Comparison of ENCODE assay signal across 1 cellular context in the genomic region with DNA sequence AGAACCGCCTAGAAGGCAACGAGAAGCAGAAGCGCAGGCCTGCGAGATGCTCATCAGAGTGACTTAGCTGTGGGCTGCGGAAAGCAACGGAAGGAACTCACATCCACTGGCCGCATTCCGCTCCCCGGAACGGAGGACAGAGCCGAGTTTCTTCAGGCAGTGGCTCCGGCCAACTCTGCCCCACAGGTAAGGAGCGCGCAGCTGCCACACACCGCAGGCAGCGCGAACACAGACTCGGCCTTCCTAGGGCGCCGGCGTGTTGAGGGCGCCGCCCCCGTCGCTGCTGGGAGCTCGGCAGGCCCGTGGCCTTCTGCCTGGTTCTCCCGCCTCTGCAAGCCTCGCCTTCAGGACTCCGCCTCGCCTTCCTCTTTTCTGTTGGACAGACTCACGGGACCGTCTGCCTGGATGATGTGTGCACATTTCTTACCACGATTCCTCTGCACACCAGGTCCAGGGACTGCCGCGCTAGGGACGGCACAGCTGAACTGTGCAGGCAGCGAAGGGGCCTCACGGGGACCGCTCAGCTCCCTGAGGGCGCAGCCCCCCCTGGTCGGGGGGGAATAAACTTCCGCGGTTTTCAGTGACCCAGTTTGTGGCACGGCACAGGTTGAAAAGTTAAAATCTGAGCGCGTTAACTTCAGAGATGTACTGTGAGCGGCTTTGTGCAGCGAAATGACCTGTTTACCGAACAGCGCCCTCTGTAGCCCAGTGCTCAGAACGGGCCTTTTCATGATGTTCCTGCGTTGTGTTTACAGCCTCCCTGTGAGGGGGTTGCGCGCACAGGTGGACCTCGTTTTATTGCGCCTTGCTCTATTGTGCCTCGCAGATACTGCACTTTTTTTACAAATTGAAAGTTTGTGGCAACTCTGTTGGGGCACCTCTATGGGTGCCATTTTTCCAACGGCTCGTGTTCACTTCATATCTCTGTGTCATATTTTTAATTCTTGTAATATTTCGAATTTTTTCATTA.
TF ChIP-seq lines count a peak whose summit lies in the region.

No MANE protein-coding gene starts in this region.

TF ChIP-seq in HepG2, 621 proteins besides CTCF, POLR2A, EP300 and RAD21 (continued from another document and continues in another):
- no peak; the same call in 1 of the 2 replicates for TF ChIP-seq CSRNP1 (CRISPR knock-in tag; IDR thresholded peaks at IDR 0.05)
- TF ChIP-seq ARNT2 (CRISPR knock-in tag; IDR thresholded peaks at IDR 0.05; ENCODE audit: low read depth), result peak; percentile 84
- no peak for TF ChIP-seq ZNF34 (CRISPR knock-in tag; IDR thresholded peaks at IDR 0.05; ENCODE audit: borderline replicate concordance)
- TF ChIP-seq KAT8 (CRISPR knock-in tag; IDR thresholded peaks at IDR 0.05), result peak; percentile 64
- TF ChIP-seq RCOR2 (CRISPR knock-in tag; IDR thresholded peaks at IDR 0.05), result no peak
- TF ChIP-seq, protein P1, sequence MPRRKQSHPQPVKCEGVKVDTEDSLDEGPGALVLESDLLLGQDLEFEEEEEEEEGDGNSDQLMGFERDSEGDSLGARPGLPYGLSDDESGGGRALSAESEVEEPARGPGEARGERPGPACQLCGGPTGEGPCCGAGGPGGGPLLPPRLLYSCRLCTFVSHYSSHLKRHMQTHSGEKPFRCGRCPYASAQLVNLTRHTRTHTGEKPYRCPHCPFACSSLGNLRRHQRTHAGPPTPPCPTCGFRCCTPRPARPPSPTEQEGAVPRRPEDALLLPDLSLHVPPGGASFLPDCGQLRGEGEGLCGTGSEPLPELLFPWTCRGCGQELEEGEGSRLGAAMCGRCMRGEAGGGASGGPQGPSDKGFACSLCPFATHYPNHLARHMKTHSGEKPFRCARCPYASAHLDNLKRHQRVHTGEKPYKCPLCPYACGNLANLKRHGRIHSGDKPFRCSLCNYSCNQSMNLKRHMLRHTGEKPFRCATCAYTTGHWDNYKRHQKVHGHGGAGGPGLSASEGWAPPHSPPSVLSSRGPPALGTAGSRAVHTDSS (CRISPR knock-in tag; conservative IDR thresholded peaks at IDR 0.05), result no peak
- TF ChIP-seq ZFP1 (CRISPR knock-in tag; IDR thresholded peaks at IDR 0.05), result no peak
- TF ChIP-seq FUBP1 (CRISPR knock-in tag; IDR thresholded peaks at IDR 0.05; ENCODE audit: borderline replicate concordance), result no peak
- peak; percentile 46; the same call in 1 of the 2 replicates for TF ChIP-seq KLF12 (CRISPR knock-in tag; IDR thresholded peaks at IDR 0.05; ENCODE audit: borderline replicate concordance)
- no peak for TF ChIP-seq ZFP36L1 (CRISPR knock-in tag; IDR thresholded peaks at IDR 0.05)
- no peak for TF ChIP-seq SMAD9 (CRISPR knock-in tag; IDR thresholded peaks at IDR 0.05)
- 0 out of 2 replicates have a peak, but pooled peaks have one; percentile 22 for TF ChIP-seq ZNF343 (CRISPR knock-in tag; IDR thresholded peaks at IDR 0.05)
- no peak for TF ChIP-seq MED8 (CRISPR knock-in tag; IDR thresholded peaks at IDR 0.05; ENCODE audit: insufficient replicate concordance)
- no peak for TF ChIP-seq ZNF124 (CRISPR knock-in tag; IDR thresholded peaks at IDR 0.05)
- TF ChIP-seq, protein P2, sequence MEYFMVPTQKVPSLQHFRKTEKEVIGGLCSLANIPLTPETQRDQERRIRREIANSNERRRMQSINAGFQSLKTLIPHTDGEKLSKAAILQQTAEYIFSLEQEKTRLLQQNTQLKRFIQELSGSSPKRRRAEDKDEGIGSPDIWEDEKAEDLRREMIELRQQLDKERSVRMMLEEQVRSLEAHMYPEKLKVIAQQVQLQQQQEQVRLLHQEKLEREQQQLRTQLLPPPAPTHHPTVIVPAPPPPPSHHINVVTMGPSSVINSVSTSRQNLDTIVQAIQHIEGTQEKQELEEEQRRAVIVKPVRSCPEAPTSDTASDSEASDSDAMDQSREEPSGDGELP (IDR thresholded peaks at IDR 0.05; ENCODE audit: borderline replicate concordance, low read depth), result 0 out of 2 replicates have a peak, but pooled peaks have one; percentile 3
- TF ChIP-seq USF2 (IDR thresholded peaks at IDR 0.05; ENCODE audit: low read depth, low read length), result no peak
- no peak for TF ChIP-seq USF2 (CRISPR knock-in tag; IDR thresholded peaks at IDR 0.05; ENCODE audit: borderline replicate concordance)
- TF ChIP-seq, protein P3, sequence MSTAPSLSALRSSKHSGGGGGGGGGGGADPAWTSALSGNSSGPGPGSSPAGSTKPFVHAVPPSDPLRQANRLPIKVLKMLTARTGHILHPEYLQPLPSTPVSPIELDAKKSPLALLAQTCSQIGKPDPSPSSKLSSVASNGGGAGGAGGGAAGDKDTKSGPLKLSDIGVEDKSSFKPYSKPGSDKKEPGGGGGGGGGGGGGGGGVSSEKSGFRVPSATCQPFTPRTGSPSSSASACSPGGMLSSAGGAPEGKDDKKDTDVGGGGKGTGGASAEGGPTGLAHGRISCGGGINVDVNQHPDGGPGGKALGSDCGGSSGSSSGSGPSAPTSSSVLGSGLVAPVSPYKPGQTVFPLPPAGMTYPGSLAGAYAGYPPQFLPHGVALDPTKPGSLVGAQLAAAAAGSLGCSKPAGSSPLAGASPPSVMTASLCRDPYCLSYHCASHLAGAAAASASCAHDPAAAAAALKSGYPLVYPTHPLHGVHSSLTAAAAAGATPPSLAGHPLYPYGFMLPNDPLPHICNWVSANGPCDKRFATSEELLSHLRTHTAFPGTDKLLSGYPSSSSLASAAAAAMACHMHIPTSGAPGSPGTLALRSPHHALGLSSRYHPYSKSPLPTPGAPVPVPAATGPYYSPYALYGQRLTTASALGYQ (CRISPR knock-in tag; IDR thresholded peaks at IDR 0.05), result no peak
- no peak for TF ChIP-seq IRF2 (CRISPR knock-in tag; IDR thresholded peaks at IDR 0.05)
- TF ChIP-seq, protein P4, sequence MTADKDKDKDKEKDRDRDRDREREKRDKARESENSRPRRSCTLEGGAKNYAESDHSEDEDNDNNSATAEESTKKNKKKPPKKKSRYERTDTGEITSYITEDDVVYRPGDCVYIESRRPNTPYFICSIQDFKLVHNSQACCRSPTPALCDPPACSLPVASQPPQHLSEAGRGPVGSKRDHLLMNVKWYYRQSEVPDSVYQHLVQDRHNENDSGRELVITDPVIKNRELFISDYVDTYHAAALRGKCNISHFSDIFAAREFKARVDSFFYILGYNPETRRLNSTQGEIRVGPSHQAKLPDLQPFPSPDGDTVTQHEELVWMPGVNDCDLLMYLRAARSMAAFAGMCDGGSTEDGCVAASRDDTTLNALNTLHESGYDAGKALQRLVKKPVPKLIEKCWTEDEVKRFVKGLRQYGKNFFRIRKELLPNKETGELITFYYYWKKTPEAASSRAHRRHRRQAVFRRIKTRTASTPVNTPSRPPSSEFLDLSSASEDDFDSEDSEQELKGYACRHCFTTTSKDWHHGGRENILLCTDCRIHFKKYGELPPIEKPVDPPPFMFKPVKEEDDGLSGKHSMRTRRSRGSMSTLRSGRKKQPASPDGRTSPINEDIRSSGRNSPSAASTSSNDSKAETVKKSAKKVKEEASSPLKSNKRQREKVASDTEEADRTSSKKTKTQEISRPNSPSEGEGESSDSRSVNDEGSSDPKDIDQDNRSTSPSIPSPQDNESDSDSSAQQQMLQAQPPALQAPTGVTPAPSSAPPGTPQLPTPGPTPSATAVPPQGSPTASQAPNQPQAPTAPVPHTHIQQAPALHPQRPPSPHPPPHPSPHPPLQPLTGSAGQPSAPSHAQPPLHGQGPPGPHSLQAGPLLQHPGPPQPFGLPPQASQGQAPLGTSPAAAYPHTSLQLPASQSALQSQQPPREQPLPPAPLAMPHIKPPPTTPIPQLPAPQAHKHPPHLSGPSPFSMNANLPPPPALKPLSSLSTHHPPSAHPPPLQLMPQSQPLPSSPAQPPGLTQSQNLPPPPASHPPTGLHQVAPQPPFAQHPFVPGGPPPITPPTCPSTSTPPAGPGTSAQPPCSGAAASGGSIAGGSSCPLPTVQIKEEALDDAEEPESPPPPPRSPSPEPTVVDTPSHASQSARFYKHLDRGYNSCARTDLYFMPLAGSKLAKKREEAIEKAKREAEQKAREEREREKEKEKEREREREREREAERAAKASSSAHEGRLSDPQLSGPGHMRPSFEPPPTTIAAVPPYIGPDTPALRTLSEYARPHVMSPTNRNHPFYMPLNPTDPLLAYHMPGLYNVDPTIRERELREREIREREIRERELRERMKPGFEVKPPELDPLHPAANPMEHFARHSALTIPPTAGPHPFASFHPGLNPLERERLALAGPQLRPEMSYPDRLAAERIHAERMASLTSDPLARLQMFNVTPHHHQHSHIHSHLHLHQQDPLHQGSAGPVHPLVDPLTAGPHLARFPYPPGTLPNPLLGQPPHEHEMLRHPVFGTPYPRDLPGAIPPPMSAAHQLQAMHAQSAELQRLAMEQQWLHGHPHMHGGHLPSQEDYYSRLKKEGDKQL (CRISPR knock-in tag; IDR thresholded peaks at IDR 0.05; ENCODE audit: low read depth), result no peak
- peak; percentile 88 for TF ChIP-seq ZNF772 (CRISPR knock-in tag; IDR thresholded peaks at IDR 0.05)
- TF ChIP-seq ETV6 (CRISPR knock-in tag; conservative IDR thresholded peaks at IDR 0.05), result no peak
- TF ChIP-seq ZNF350 (CRISPR knock-in tag; IDR thresholded peaks at IDR 0.05; ENCODE audit: borderline replicate concordance, low read depth), result peak; percentile 66; the same call in 1 of the 2 replicates
- TF ChIP-seq BRD4 (CRISPR knock-in tag; IDR thresholded peaks at IDR 0.05), result peak; percentile 66; the same call in 1 of the 2 replicates
- TF ChIP-seq ARHGAP35 (CRISPR knock-in tag; IDR thresholded peaks at IDR 0.05; ENCODE audit: borderline replicate concordance), result no peak; the same call in 1 of the 2 replicates
- TF ChIP-seq SRSF4 (IDR thresholded peaks at IDR 0.05; ENCODE audit: low read depth, low read length, poor library complexity, severe bottlenecking), result no peak
- no peak for TF ChIP-seq SMARCE1 (IDR thresholded peaks at IDR 0.05; ENCODE audit: borderline replicate concordance)
- TF ChIP-seq ZNF543 (CRISPR knock-in tag; IDR thresholded peaks at IDR 0.05), result peak; percentile 38; the same call in 1 of the 2 replicates
- TF ChIP-seq ATF5 (CRISPR knock-in tag; IDR thresholded peaks at IDR 0.05; ENCODE audit: low read depth), result no peak
- no peak; the same call in 1 of the 2 replicates for TF ChIP-seq ZNF709 (CRISPR knock-in tag; IDR thresholded peaks at IDR 0.05)
- TF ChIP-seq NFYC (CRISPR knock-in tag; IDR thresholded peaks at IDR 0.05), result no peak
- TF ChIP-seq, protein P5, sequence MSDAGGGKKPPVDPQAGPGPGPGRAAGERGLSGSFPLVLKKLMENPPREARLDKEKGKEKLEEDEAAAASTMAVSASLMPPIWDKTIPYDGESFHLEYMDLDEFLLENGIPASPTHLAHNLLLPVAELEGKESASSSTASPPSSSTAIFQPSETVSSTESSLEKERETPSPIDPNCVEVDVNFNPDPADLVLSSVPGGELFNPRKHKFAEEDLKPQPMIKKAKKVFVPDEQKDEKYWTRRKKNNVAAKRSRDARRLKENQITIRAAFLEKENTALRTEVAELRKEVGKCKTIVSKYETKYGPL (CRISPR knock-in tag; IDR thresholded peaks at IDR 0.05), result 0 out of 2 replicates have a peak, but pooled peaks have one; percentile 17
- TF ChIP-seq ZNF672 (CRISPR knock-in tag; IDR thresholded peaks at IDR 0.05), result no peak
- no peak for TF ChIP-seq DNMT1 (CRISPR knock-in tag; IDR thresholded peaks at IDR 0.05)
- 0 out of 2 replicates have a peak, but pooled peaks have one; percentile 79 for TF ChIP-seq ZNF367 (CRISPR knock-in tag; IDR thresholded peaks at IDR 0.05; ENCODE audit: borderline replicate concordance)
- TF ChIP-seq RBM22 (optimal IDR thresholded peaks at IDR 0.05; ENCODE audit: low read length), result no peak
- no peak for TF ChIP-seq MTA3 (CRISPR knock-in tag; IDR thresholded peaks at IDR 0.05)
- TF ChIP-seq ZNF264 (CRISPR knock-in tag; IDR thresholded peaks at IDR 0.05), result peak; percentile 41; the same call in 1 of the 2 replicates
- TF ChIP-seq ZNF781 (CRISPR knock-in tag; IDR thresholded peaks at IDR 0.05; ENCODE audit: borderline replicate concordance, not compliant biosample characterization), result peak; percentile 36
- no peak for TF ChIP-seq ZFP36L2 (CRISPR knock-in tag; IDR thresholded peaks at IDR 0.05)
